ENCODE assay signal across 15 cellular contexts in the genomic region with DNA sequence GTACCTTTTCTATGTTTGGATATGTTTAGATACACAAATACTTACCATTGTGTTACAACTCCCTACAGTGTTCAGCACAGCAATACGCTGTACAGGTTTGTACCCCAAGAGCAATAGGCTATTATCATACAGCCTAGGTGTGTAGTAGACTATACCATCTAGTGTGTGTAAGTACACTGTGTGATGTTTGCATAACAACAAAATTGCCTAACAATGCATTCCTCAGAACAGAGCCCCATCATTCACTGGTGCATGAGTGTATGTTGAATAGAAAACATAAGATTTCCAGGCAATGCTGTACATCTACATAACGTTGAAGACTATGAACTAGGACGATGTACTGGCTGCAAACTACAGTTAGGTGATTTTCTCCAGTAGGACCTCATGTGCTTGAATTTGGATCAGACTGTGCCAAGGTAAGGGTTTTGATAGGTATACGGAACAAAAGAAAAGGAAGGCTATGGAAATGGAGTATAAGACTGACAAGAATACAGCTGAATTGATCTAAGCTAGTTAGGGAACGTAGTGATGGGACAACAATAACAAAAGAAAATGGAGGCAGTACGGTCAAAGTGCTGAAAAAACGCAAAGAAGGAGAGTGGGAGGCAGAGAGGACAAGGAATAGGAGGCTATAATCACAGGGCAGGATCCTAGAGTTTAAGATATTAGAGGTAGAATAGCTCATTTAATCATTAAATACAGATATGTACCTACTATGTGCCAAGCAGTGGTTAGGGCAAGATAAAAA.
"Had no signal": no experiment of that assay in that cellular context is flagged by ENCODE, and none has a peak within 500 bp of the region (broad histone marks: within the 10 kb centered on the region; RNA-seq: fewer than 3 reads in every experiment).

No MANE protein-coding gene starts in this region.

- ATAC-seq: activated CD8-positive, alpha-beta memory T cell treated with anti-CD3 and anti-CD28 coated beads, Interleukin-2, amount 10 ng/mL, durations not matched to agents 7 days and 5 days; effector memory CD8-positive, alpha-beta T cell; gastroesophageal sphincter; heart right ventricle; left colon had no signal

- H3K4me3 Mint-ChIP-seq: activated CD4-positive, alpha-beta memory T cell treated with anti-CD3 and anti-CD28 coated beads for 36 hours; activated CD8-positive, alpha-beta memory T cell treated with anti-CD3 and anti-CD28 coated beads, Interleukin-2, amount 10 ng/mL, durations not matched to agents 7 days and 5 days; effector memory CD8-positive, alpha-beta T cell had no signal

- H3K27me3 Mint-ChIP-seq: activated CD4-positive, alpha-beta memory T cell treated with anti-CD3 and anti-CD28 coated beads for 36 hours; activated CD8-positive, alpha-beta memory T cell treated with anti-CD3 and anti-CD28 coated beads, Interleukin-2, amount 10 ng/mL, durations not matched to agents 7 days and 5 days; effector memory CD8-positive, alpha-beta T cell had no signal

- H3K27ac Mint-ChIP-seq: activated CD4-positive, alpha-beta memory T cell treated with anti-CD3 and anti-CD28 coated beads for 36 hours; activated CD8-positive, alpha-beta memory T cell treated with anti-CD3 and anti-CD28 coated beads, Interleukin-2, amount 10 ng/mL, durations not matched to agents 7 days and 5 days; activated T-helper 2 cell treated with anti-CD3 and anti-CD28 coated beads, Interferon-gamma antibody, Interleukin-2, Interleukin-4, amounts not matched to agents 10 μg/mL and 5 μg/mL and 100 μg/mL, durations not matched to agents 14 hours and 24 hours and 36 hours had no signal

- DNase-seq: activated CD4-positive, alpha-beta memory T cell treated with anti-CD3 and anti-CD28 coated beads for 36 hours; activated CD8-positive, alpha-beta memory T cell treated with anti-CD3 and anti-CD28 coated beads, Interleukin-2, amount 10 ng/mL, durations not matched to agents 7 days and 5 days; activated T-cell treated with anti-CD3 and anti-CD28 coated beads, Interleukin-2, amount 50 U/mL, for 1 hour; aorta; effector memory CD8-positive, alpha-beta T cell; heart right ventricle; left colon; midbrain; stimulated activated CD4-positive, alpha-beta T cell treated with anti-CD3 and anti-CD28 coated beads, Interleukin-15, amount 100 ng/mL, for 24 hours; stimulated activated CD4-positive, alpha-beta T cell treated with anti-CD3 and anti-CD28 coated beads, Interleukin-4, amount 100 ng/mL, for 24 hours; stimulated activated naive CD4-positive, alpha-beta T cell treated with Interleukin-2 at 50 U/mL for 16 hours; substantia nigra; transverse colon had no signal

- H3K9me3 Mint-ChIP-seq: activated CD4-positive, alpha-beta memory T cell treated with anti-CD3 and anti-CD28 coated beads for 36 hours; activated T-helper 2 cell treated with anti-CD3 and anti-CD28 coated beads, Interferon-gamma antibody, Interleukin-2, Interleukin-4, amounts not matched to agents 10 μg/mL and 5 μg/mL and 100 μg/mL, durations not matched to agents 14 hours and 24 hours and 36 hours; effector memory CD8-positive, alpha-beta T cell had no signal
